18 cellular contexts compared by ENCODE assay signal in the genomic region with DNA sequence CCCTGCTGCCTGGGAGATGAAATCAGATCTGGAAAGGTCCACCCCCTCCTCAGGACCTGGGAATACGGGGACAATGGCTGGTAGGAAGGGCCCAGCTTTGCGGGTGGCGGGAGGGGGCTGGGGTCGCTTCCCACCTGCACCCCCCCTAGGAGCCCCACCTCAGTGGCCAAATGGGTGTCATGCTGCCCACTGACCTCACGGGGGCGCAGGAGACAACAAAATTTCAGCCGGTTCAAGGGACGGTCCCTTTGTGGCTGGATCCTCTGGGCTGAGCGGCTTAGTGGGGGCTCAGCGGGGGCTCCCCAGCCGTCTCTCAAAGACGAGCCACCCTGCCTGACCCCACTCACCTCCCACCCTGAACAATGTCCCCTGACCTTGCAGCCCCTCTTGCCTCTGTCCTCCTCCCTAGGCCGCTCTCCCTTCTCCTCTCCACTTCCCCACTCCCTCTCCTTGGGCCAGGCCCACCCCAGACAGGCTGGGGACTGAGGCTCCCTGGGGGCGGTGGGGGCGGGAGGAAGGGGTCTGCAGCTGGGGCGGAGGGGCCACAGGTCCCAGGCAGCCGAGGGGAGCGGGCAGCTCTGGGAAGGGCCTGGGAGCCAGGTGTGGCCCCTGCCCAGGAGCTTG. TPM values are rescaled to one million over a fixed set of nuclear protein-coding genes. Genes with fewer than 3 reads are reported as not detected.
DNase-seq lines count a peak whose midpoint lies in the region; ATAC-seq, FAIRE-seq and TF ChIP-seq lines count a peak whose summit lies in the region.
"Had no signal": no experiment of that assay in that cellular context is flagged by ENCODE, and none has a peak within 500 bp of the region (broad histone marks: within the 10 kb centered on the region; RNA-seq: fewer than 3 reads in every experiment).

No MANE protein-coding gene starts in this region.

- no peak overlapping the region for H3K4me3 Mint-ChIP-seq in mesothelial cell of epicardium
- H3K4me3 Mint-ChIP-seq: CD4-positive, alpha-beta memory T cell had no signal

- ATAC-seq in Right ventricle myocardium superior (ENCODE audit: poor library complexity) (peak; percentile 77), GM12878 (peak; percentile 80), right lobe of liver (peak; percentile 58 to 79 (median 64)), aorta (ENCODE audit: low FRiP score) (peak; percentile 64), GM21825 (IDR thresholded peaks at IDR 0.05; ENCODE audit: unreplicated experiment) (no peak)

- in situ Hi-C loops in GM12878 (cut with MboI) = no loop called here

- CTCF ChIA-PET in GM12878 (lab: Yijun Ruan, JAX) (interaction anchor here (1.0 to 8.0 kb wide), 5 partner anchors 84 to 343 kb away, joined by 3 to 180 read pairs (median 3); no protein-coding TSS in a partner anchor), GM10248 (lab: Yijun Ruan, JAX) (interaction anchor here (0.7 to 17.9 kb wide), 16 partner anchors 9 to 462 kb away, joined by 3 to 561 read pairs (median 4); partner anchors contain the start of gene INS)

- H3K9me3 ChIP-seq in GM12878 (replicated peaks; ENCODE audit: control insufficient read depth, insufficient read depth, low read length) (no peaks in the 10 kb centered on the region), right lobe of liver (no peaks in the 10 kb centered on the region), aorta (ENCODE audit: control insufficient read depth, low read length) (no peaks in the 10 kb centered on the region)

- H3K9me3 Mint-ChIP-seq in mesothelial cell of epicardium = no peaks in the 10 kb centered on the region
- H3K9me3 Mint-ChIP-seq: CD4-positive, alpha-beta memory T cell had no signal

- H3K9ac ChIP-seq in GM12878 (ENCODE audit: control insufficient read depth, insufficient read depth, low read length) = no peak overlapping the region

- no peak overlapping the region for H3K27ac ChIP-seq in GM12878 (ENCODE audit: control insufficient read depth, insufficient read depth)
- no peak overlapping the region for H3K27ac ChIP-seq in right lobe of liver
- H3K27ac ChIP-seq in aorta (ENCODE audit: low read depth in 1 of 2, low read length in 2 of 2) = no peak overlapping the region

- RAD21 ChIA-PET in GM12878 (lab: Charles Lee; ENCODE audit: unreplicated experiment) = interaction anchor here (0.9 to 7.3 kb wide), 2 partner anchors 115 to 158 kb away, joined by 3 to 101 read pairs; no protein-coding TSS in a partner anchor

- SMC1A ChIA-PET in GM12878 (lab: Charles Lee; ENCODE audit: uncharacterized antibody, unreplicated experiment) = interaction anchor here (1.3 to 5.1 kb wide), 2 partner anchors 114 to 117 kb away, joined by 3 to 46 read pairs; no protein-coding TSS in a partner anchor

- no peak for TF ChIP-seq RAD21 in GM12878 (IDR thresholded peaks at IDR 0.05; ENCODE audit: insufficient read depth, low read depth, low read length)

- H3K36me3 Mint-ChIP-seq in mesothelial cell of epicardium = no peaks in the 10 kb centered on the region
- H3K36me3 Mint-ChIP-seq: CD4-positive, alpha-beta memory T cell had no signal

- H4K20me1 ChIP-seq in GM12878 (ENCODE audit: control insufficient read depth, insufficient read depth) = no peaks in the 10 kb centered on the region

- no peak overlapping the region for H3K27ac Mint-ChIP-seq in mesothelial cell of epicardium
- H3K27ac Mint-ChIP-seq: CD4-positive, alpha-beta memory T cell had no signal

- no TSS peak for BruUV-seq in GM12878 (replicated peaks; lab: Mats Ljungman, UMichigan)

- no peak overlapping the region for H3K4me2 ChIP-seq in GM12878 (ENCODE audit: control insufficient read depth, insufficient read depth)

- H2AFZ ChIP-seq in GM12878 (ENCODE audit: control insufficient read depth, low read depth, low read length) = no peak overlapping the region

- no peaks in the 10 kb centered on the region for H3K27me3 Mint-ChIP-seq in mesothelial cell of epicardium (ENCODE audit: low read depth)
- H3K27me3 Mint-ChIP-seq: CD4-positive, alpha-beta memory T cell had no signal

- H3K27me3 ChIP-seq in GM12878 (replicated peaks in 1 of 2; ENCODE audit: control insufficient read depth in 2 of 2, insufficient read depth in 2 of 2, low read length in 1 of 2) (no peaks in the 10 kb centered on the region), right lobe of liver (no peaks in the 10 kb centered on the region), aorta (ENCODE audit: control insufficient read depth in 1 of 2, insufficient read depth in 2 of 2, low read length in 1 of 2) (no peaks in the 10 kb centered on the region)

- no peak for TF ChIP-seq POLR2A in GM12878 (IDR thresholded peaks at IDR 0.05; ENCODE audit: low read depth, low read length)
- TF ChIP-seq POLR2A in right lobe of liver (IDR thresholded peaks at IDR 0.05) = no peak

- WGBS in GM12878 (ENCODE audit: insufficient coverage, insufficient replicate concordance, low lambda C conversion rate, missing lambda C conversion rate) = no CpG with 5 or more reads among the region's 18 CpGs
- no CpG with 5 or more reads among the region's 18 CpGs for WGBS in right lobe of liver (ENCODE audit: insufficient coverage, low coverage, low lambda C conversion rate, missing lambda C conversion rate)
- WGBS in aorta, 2 donors = no CpG with 5 or more reads among the region's 18 CpGs

- H3K4me3 ChIP-seq in GM12878 = no peak overlapping the region
- H3K4me3 ChIP-seq in right lobe of liver = no peak overlapping the region
- no peak overlapping the region for H3K4me3 ChIP-seq in aorta (ENCODE audit: low read length in 2 of 2)

- H3K79me2 ChIP-seq in GM12878 (ENCODE audit: control insufficient read depth, insufficient read depth, low read length) = no peaks in the 10 kb centered on the region

- TF ChIP-seq CTCF in GM12878 (IDR thresholded peaks at IDR 0.05 in 2 of 3, conservative IDR thresholded peaks at IDR 0.05 in 1 of 3; ENCODE audit: control insufficient read depth in 2 of 3, extremely low read depth in 1 of 3, insufficient read depth in 1 of 3, low read depth in 3 of 3, low read length in 3 of 3) (no peak), right lobe of liver (IDR thresholded peaks at IDR 0.05) (no peak), mesothelial cell of epicardium (IDR thresholded peaks at IDR 0.05; ENCODE audit: unreplicated experiment) (no peak), GM10248 (IDR thresholded peaks at IDR 0.05; ENCODE audit: control extremely low read depth, extremely low read depth, low read depth, missing control alignments) (no peak)

- intact Hi-C loops in Right ventricle myocardium superior (cut with DNase I) (no loop called here), cardiac septum (cut with DNase I) (no loop called here), GM12878 (cut with micrococcal nuclease; ENCODE audit: unreplicated experiment) (no loop called here), right lobe of liver (cut with DNase I) (no loop called here), aorta (cut with DNase I) (no loop called here)

- no peaks in the 10 kb centered on the region for H3K36me3 ChIP-seq in GM12878 (ENCODE audit: control insufficient read depth in 2 of 2, insufficient read depth in 2 of 2, low read length in 1 of 2)
- no peaks in the 10 kb centered on the region for H3K36me3 ChIP-seq in right lobe of liver
- no peaks in the 10 kb centered on the region for H3K36me3 ChIP-seq in aorta (ENCODE audit: control insufficient read depth in 1 of 2, insufficient read depth in 2 of 2, low read length in 1 of 2)

- H3K4me1 Mint-ChIP-seq in mesothelial cell of epicardium = no peaks in the 10 kb centered on the region
- H3K4me1 Mint-ChIP-seq: CD4-positive, alpha-beta memory T cell had no signal

- H3K4me1 ChIP-seq in GM12878 (ENCODE audit: control insufficient read depth, insufficient read depth, low read length) = no peaks in the 10 kb centered on the region
- no peaks in the 10 kb centered on the region for H3K4me1 ChIP-seq in right lobe of liver
- H3K4me1 ChIP-seq in aorta (ENCODE audit: control insufficient read depth in 1 of 2, insufficient read depth in 2 of 2, low read length in 2 of 2) = no peaks in the 10 kb centered on the region

- DNase-seq in Right ventricle myocardium superior (no peak), cardiac septum (ENCODE audit: low spot score) (no peak), GM12878 (ENCODE audit: low read depth, low spot score) (no peak), right lobe of liver (no peak), aorta (no peak), mesothelial cell of epicardium (ENCODE audit: low spot score in 2 of 2, unreplicated experiment in 2 of 2) (no peak), GM10248 (ENCODE audit: extremely low spot score) (no peak)
- DNase-seq: activated naive CD4-positive, alpha-beta T cell treated with Interleukin-2 at 50 U/mL for 16 hours; CD4-positive, alpha-beta memory T cell; DMS79 treated with DMSO at 0.1 percent for 48 hours; MM.1S; NCI-H1694 treated with DMSO at 0.1 percent for 48 hours; retina; SHP77; stimulated activated CD4-positive, alpha-beta T cell treated with anti-CD3 and anti-CD28 coated beads, Interleukin-15, amount 100 ng/mL, for 24 hours; stimulated activated naive CD4-positive, alpha-beta T cell treated with Interleukin-2 at 50 U/mL for 16 hours; T-helper 2 cell had no signal

- no peak for TF ChIP-seq EP300 in GM12878 (IDR thresholded peaks at IDR 0.05; ENCODE audit: borderline replicate concordance in 1 of 2, control insufficient read depth in 1 of 2, low read depth in 2 of 2, low read length in 2 of 2)

- no peak for FAIRE-seq in GM12878 (lab: Jason Lieb, UNC)

- POLR2A ChIA-PET in GM12878 (lab: Charles Lee) = no interaction called here
- POLR2A ChIA-PET in GM10248 (lab: Yijun Ruan, JAX) = interaction anchor here (0.7 kb wide), 1 partner anchor 115 kb away, joined by 3 read pairs; no protein-coding TSS in a partner anchor

RNA-seq across cellular contexts. Expression of gene H19, which starts 39.3 kb away (rescaled TPM):
- total RNA-seq in Right ventricle myocardium superior (420 TPM), cardiac septum (656 TPM), GM12878 (2014; rRNA removed) (0.11 TPM in 1 of 2 replicates, not detected in the other), GM12878 (2014; rRNA removed; fragmentation: Illumina TruSeq; extraction: Trizol) (not detected in 2 replicates), GM12878 (2021) (1.1 and 1.2 TPM in 2 replicates), right lobe of liver (100 to 1,000 TPM; 143 to 898 (median 229) TPM), aorta (1,000 to 10,000 TPM in 1 of 2 donors, 100 to 1,000 TPM in 1; 318 to 1,787 TPM), mesothelial cell of epicardium (13,899 to 14,658 TPM (median 14,601 TPM) in 3 replicates)
- not detected in 2 replicates for total RNA-seq in GM12878 (2013; cell fraction: nucleolus; rRNA removed)
- polyA plus RNA-seq in GM12878 (2011; ENCODE audit: low read depth) = not detected
- polyA plus RNA-seq in GM12878 (2011; rRNA removed) (0.07 and 0.10 TPM in 2 replicates), GM12878 (2014; fragmentation: Illumina TruSeq; extraction: Trizol) (0.04 TPM in 1 of 2 replicates, not detected in the other), GM12878 (2014; fragmentation: Nextera tagmentation; extraction: Ambion mirVana) (not detected), GM12878 (2014; rRNA removed) (0.53 TPM in 1 of 2 replicates, not detected in the other), GM12878 (2016; fragmentation: Nextera tagmentation; extraction: Ambion mirVana) (not detected), aorta (10 to 100 TPM in 1 of 2 donors, 1 to 10 TPM in 1; 4.5 to 18.0 TPM)
- not detected in 2 replicates for polyA plus RNA-seq in GM12878 (2011; cell fraction: cytosol; rRNA removed)
- polyA plus RNA-seq in GM12878 (2011; cell fraction: nucleus; rRNA removed) = 0.25 TPM in 1 of 2 replicates, not detected in the other
- polyA plus RNA-seq in GM12878 (2012) = 0.81 and 0.83 TPM in 2 replicates
- polyA minus RNA-seq in GM12878 (2011; rRNA and poly(A)+ RNA removed) = 0.66 and 0.77 TPM in 2 replicates
- 1.5 TPM in 1 of 2 replicates, not detected in the other for polyA minus RNA-seq in GM12878 (2011; cell fraction: cytosol; rRNA and poly(A)+ RNA removed)
- not detected in 2 replicates for polyA minus RNA-seq in GM12878 (2011; cell fraction: nucleus; rRNA and poly(A)+ RNA removed)
- total RNA-seq: CD4-positive, alpha-beta memory T cell had no signal
- polyA plus RNA-seq: CD4-positive, alpha-beta memory T cell had no signal

Comparison
In these comparisons a context has a peak if more than half of its experiments do, and no peak if none do; other contexts are left out.
1. RNA of gene H19, which starts 39.3 kb away (total RNA-seq): 13,899 to 14,658 TPM in mesothelial cell of epicardium, 318 to 1,787 TPM in aorta, 656 TPM in cardiac septum (single experiment), 420 TPM in Right ventricle myocardium superior (single experiment) and 143 to 898 TPM in right lobe of liver; 0.11 to 1.2 TPM in GM12878; every median in the first group is over 10 times any median in the second.